In genomic region chr2:69950241-69950640, GRCh38 we compare ENCODE assay signal across 21 cellular contexts. TPM values are rescaled to one million over a fixed set of nuclear protein-coding genes. Genes with fewer than 3 reads are reported as not detected.
A peak's percentile ranks its signal among the peaks of the same experiment; 100 is the strongest.
DNase-seq lines count a peak whose midpoint lies in the region; ATAC-seq lines count a peak whose summit lies in the region.
"Had no signal": no experiment of that assay in that cellular context is flagged by ENCODE, and none has a peak within 500 bp of the region (broad histone marks: within the 10 kb centered on the region; RNA-seq: fewer than 3 reads in every experiment).

No MANE protein-coding gene starts in this region.

- no peak overlapping the region for H2BK12ac ChIP-seq in mesenchymal stem cell (ENCODE audit: low read length in 2 of 2)

- no peak overlapping the region for H2BK120ac ChIP-seq in mesenchymal stem cell (ENCODE audit: low read depth, low read length)

- peaks cover 4% of the 10 kb centered on the region for H3K27me3 Mint-ChIP-seq in T-helper 1 cell treated with Interleukin-12 subunit alpha and Interleukin-12 subunit beta and Interleukin-4 antibody, amounts not matched to agents 30 μg/mL and 1 μg/mL, for 36 hours (ENCODE audit: low read depth)
- peaks cover 6% of the 10 kb centered on the region for H3K27me3 Mint-ChIP-seq in stimulated activated naive CD8-positive, alpha-beta T cell treated with anti-CD3 and anti-CD28 coated beads, Interleukin-15, amount 100 ng/mL, for 72 hours

- H3K9ac ChIP-seq in adipocyte (ENCODE audit: low read length) (no peak overlapping the region), mesenchymal stem cell (ENCODE audit: low read length) (no peak overlapping the region)

- H3K4me1 Mint-ChIP-seq in T-helper 1 cell treated with Interleukin-12 subunit alpha and Interleukin-12 subunit beta and Interleukin-4 antibody, amounts not matched to agents 30 μg/mL and 1 μg/mL, for 36 hours (ENCODE audit: low read depth) = peaks cover 41% of the 10 kb centered on the region
- peaks cover 26% of the 10 kb centered on the region for H3K4me1 Mint-ChIP-seq in stimulated activated naive CD8-positive, alpha-beta T cell treated with anti-CD3 and anti-CD28 coated beads, Interleukin-15, amount 100 ng/mL, for 72 hours

- H3K4ac ChIP-seq in mesenchymal stem cell (ENCODE audit: low read depth in 1 of 2, low read length in 2 of 2) = no peak overlapping the region

- H2AK5ac ChIP-seq in mesenchymal stem cell (ENCODE audit: low read length, severe bottlenecking) = no peak overlapping the region

- H3K4me3 ChIP-seq in adipocyte (ENCODE audit: low read length) (no peak overlapping the region), mesenchymal stem cell (ENCODE audit: insufficient read depth in 1 of 2, low read depth in 1 of 2, low read length in 2 of 2) (no peak overlapping the region)
- H3K4me3 ChIP-seq: A549, GM12878 had no signal

- H3K9me3 Mint-ChIP-seq in T-helper 1 cell treated with Interleukin-12 subunit alpha and Interleukin-12 subunit beta and Interleukin-4 antibody, amounts not matched to agents 30 μg/mL and 1 μg/mL, for 36 hours = no peaks in the 10 kb centered on the region
- no peaks in the 10 kb centered on the region for H3K9me3 Mint-ChIP-seq in stimulated activated naive CD8-positive, alpha-beta T cell treated with anti-CD3 and anti-CD28 coated beads, Interleukin-15, amount 100 ng/mL, for 72 hours
- H3K9me3 Mint-ChIP-seq: CD4-positive, alpha-beta memory T cell; HFFc6 had no signal

- peak overlapping the region; percentile 66 for H4K8ac ChIP-seq in mesenchymal stem cell (ENCODE audit: low read length)

- no peaks in the 10 kb centered on the region for H3K79me1 ChIP-seq in mesenchymal stem cell (replicated peaks; ENCODE audit: low read length, poor library complexity, severe bottlenecking)

- H3K36me3 ChIP-seq in adipocyte (ENCODE audit: control insufficient read depth, insufficient read depth, low read length, severe bottlenecking) = no peaks in the 10 kb centered on the region
- no peaks in the 10 kb centered on the region for H3K36me3 ChIP-seq in mesenchymal stem cell (ENCODE audit: control insufficient read depth in 1 of 2, insufficient read depth in 2 of 2, low read depth in 1 of 2, low read length in 2 of 2)

- H3K27ac ChIP-seq in mesenchymal stem cell (ENCODE audit: low read length, poor library complexity, severe bottlenecking) = no peak overlapping the region
- H3K27ac ChIP-seq: 22Rv1, A549, C4-2B, HL-60 had no signal

- H3K18ac ChIP-seq in mesenchymal stem cell (ENCODE audit: low read depth in 1 of 2, low read length in 2 of 2) = no peak overlapping the region

- H3K4me1 ChIP-seq in adipocyte (ENCODE audit: control insufficient read depth, insufficient read depth, low read length) (peaks cover 31% of the 10 kb centered on the region), mesenchymal stem cell (ENCODE audit: control insufficient read depth, insufficient read depth, low read depth, low read length) (peaks cover 9% of the 10 kb centered on the region)

- H3K36me3 Mint-ChIP-seq in T-helper 1 cell treated with Interleukin-12 subunit alpha and Interleukin-12 subunit beta and Interleukin-4 antibody, amounts not matched to agents 30 μg/mL and 1 μg/mL, for 36 hours (ENCODE audit: low read depth) = peaks cover 5% of the 10 kb centered on the region
- H3K36me3 Mint-ChIP-seq: CD4-positive, alpha-beta memory T cell had no signal

- no peak overlapping the region for H2BK5ac ChIP-seq in mesenchymal stem cell (ENCODE audit: low read depth, low read length, poor library complexity, severe bottlenecking)

- no peak overlapping the region for H3K4me3 Mint-ChIP-seq in T-helper 1 cell treated with Interleukin-12 subunit alpha and Interleukin-12 subunit beta and Interleukin-4 antibody, amounts not matched to agents 30 μg/mL and 1 μg/mL, for 36 hours
- no peak overlapping the region for H3K4me3 Mint-ChIP-seq in stimulated activated naive CD8-positive, alpha-beta T cell treated with anti-CD3 and anti-CD28 coated beads, Interleukin-15, amount 100 ng/mL, for 72 hours
- H3K4me3 Mint-ChIP-seq: CD4-positive, alpha-beta memory T cell; HFFc6 had no signal

- H3K14ac ChIP-seq in mesenchymal stem cell (ENCODE audit: low read length in 2 of 2) = no peak overlapping the region

- WGBS in mesenchymal stem cell = 94% methylated on average over 3 of the region's 5 CpGs

- ATAC-seq in stimulated activated naive CD8-positive, alpha-beta T cell treated with anti-CD3 and anti-CD28 coated beads, Interleukin-15, amount 100 ng/mL, for 72 hours = no peak
- ATAC-seq: A549, GM12878, HCT116 had no signal

- no peak overlapping the region for H4K91ac ChIP-seq in mesenchymal stem cell (ENCODE audit: low read length)

- peak overlapping the region; percentile 43 for H3K27ac Mint-ChIP-seq in T-helper 1 cell treated with Interleukin-12 subunit alpha and Interleukin-12 subunit beta and Interleukin-4 antibody, amounts not matched to agents 30 μg/mL and 1 μg/mL, for 36 hours
- H3K27ac Mint-ChIP-seq in stimulated activated naive CD8-positive, alpha-beta T cell treated with anti-CD3 and anti-CD28 coated beads, Interleukin-15, amount 100 ng/mL, for 72 hours = no peak overlapping the region
- H3K27ac Mint-ChIP-seq: CD4-positive, alpha-beta memory T cell; HFFc6 had no signal

- no peak overlapping the region for H2BK15ac ChIP-seq in mesenchymal stem cell (ENCODE audit: low read depth, poor library complexity, severe bottlenecking)

- no peaks in the 10 kb centered on the region for H3K9me3 ChIP-seq in adipocyte (ENCODE audit: control insufficient read depth, low read length)
- no peaks in the 10 kb centered on the region for H3K9me3 ChIP-seq in mesenchymal stem cell (ENCODE audit: control insufficient read depth, low read length)
- H3K9me3 ChIP-seq: A549 had no signal

- H3K23ac ChIP-seq in mesenchymal stem cell (ENCODE audit: low read length in 2 of 2) = no peak overlapping the region

- no peak overlapping the region for H2AFZ ChIP-seq in mesenchymal stem cell (ENCODE audit: low read depth, low read length)

- no peak for DNase-seq in T-helper 1 cell
- DNase-seq in adipocyte (ENCODE audit: low read depth) = peak; percentile 50
- peak; percentile 49 for DNase-seq in fibroblast of peridontal ligament (ENCODE audit: extremely low read depth)
- DNase-seq in mesenchymal stem cell = peak; percentile 25
- DNase-seq in NCI-H1048 (lab: John Stamatoyannopoulos, UW) = no peak
- DNase-seq in SHP77 (lab: John Stamatoyannopoulos, UW) = no peak
- no peak for DNase-seq in stimulated activated naive CD8-positive, alpha-beta T cell treated with anti-CD3 and anti-CD28 coated beads, Interleukin-15, amount 100 ng/mL, for 72 hours
- DNase-seq: AML-193; CD4-positive, alpha-beta memory T cell; DMS79 treated with DMSO at 0.1 percent for 48 hours; EL; GOT3; H7; HFFc6 had no signal

- H3K4me2 ChIP-seq in mesenchymal stem cell (ENCODE audit: low read length, poor library complexity, severe bottlenecking) = no peak overlapping the region
- H3K4me2 ChIP-seq: A549 had no signal

- H3K27me3 ChIP-seq in adipocyte (replicated peaks; ENCODE audit: control insufficient read depth, insufficient read depth, low read length) (no peaks in the 10 kb centered on the region), mesenchymal stem cell (ENCODE audit: control insufficient read depth in 1 of 2, insufficient read depth in 1 of 2, low read length in 2 of 2) (peaks cover under 1% of the 10 kb centered on the region in 2 experiments)

RNA-seq across cellular contexts. Expression of gene ASPRV1, which starts 11.2 kb away (rescaled TPM):
- polyA plus RNA-seq in mesenchymal stem cell (2013, experiment 1 of 2) = 0.08 TPM
- polyA plus RNA-seq in mesenchymal stem cell (2013, experiment 2 of 2) = 0.15 TPM

RNA-seq across cellular contexts. Expression of gene MXD1, which starts 35.3 kb away (rescaled TPM):
- 10.3 TPM for polyA plus RNA-seq in mesenchymal stem cell (2013, experiment 1 of 2)
- 10.3 TPM for polyA plus RNA-seq in mesenchymal stem cell (2013, experiment 2 of 2)

RNA-seq across cellular contexts. Expression of gene SNRNP27, which starts 56.5 kb away (rescaled TPM):
- polyA plus RNA-seq in mesenchymal stem cell (2013, experiment 1 of 2) = 91.2 TPM
- 89.1 TPM for polyA plus RNA-seq in mesenchymal stem cell (2013, experiment 2 of 2)

Comparison
In these comparisons a context has a peak if more than half of its experiments do, and no peak if none do; other contexts are left out.
1. DNase-seq: peak in adipocyte (single experiment), fibroblast of peridontal ligament (single experiment) and mesenchymal stem cell (single experiment); none in T-helper 1 cell (0 of 5), NCI-H1048 (single experiment), SHP77 (0 of 2) and stimulated activated naive CD8-positive, alpha-beta T cell treated with anti-CD3 and anti-CD28 coated beads, Interleukin-15, amount 100 ng/mL, for 72 hours (0 of 2).